13 cellular contexts compared by ENCODE assay signal in genomic region chr15:57634290-57634689, GRCh38. TPM values are rescaled to one million over a fixed set of nuclear protein-coding genes. Genes with fewer than 3 reads are reported as not detected.
"Had no signal": no experiment of that assay in that cellular context is flagged by ENCODE, and none has a peak within 500 bp of the region (broad histone marks: within the 10 kb centered on the region; RNA-seq: fewer than 3 reads in every experiment).

No MANE protein-coding gene starts in this region.

- H3K27ac ChIP-seq: parathyroid adenoma had no signal

- H3K4me3 ChIP-seq: mucosa of descending colon, upper lobe of left lung had no signal

- H2AFZ ChIP-seq: parathyroid adenoma had no signal

- H3K9me3 ChIP-seq: mucosa of descending colon, upper lobe of left lung had no signal

- H3K4me1 ChIP-seq: parathyroid adenoma had no signal

- H3K79me2 ChIP-seq: parathyroid adenoma had no signal

- DNase-seq: activated CD4-positive, alpha-beta T cell treated with anti-CD3 and anti-CD28 coated beads, Interleukin-2, amount 50 U/mL, for 1 hour; activated CD8-positive, alpha-beta memory T cell treated with anti-CD3 and anti-CD28 coated beads for 24 hours; activated naive CD8-positive, alpha-beta T cell treated with anti-CD3 and anti-CD28 coated beads, Interleukin-2, amount 10 ng/mL, durations not matched to agents 7 days and 5 days; anterior cingulate cortex; cerebellar nuclear complex; effector memory CD4-positive, alpha-beta T cell; hippocampal formation; mucosa of descending colon; naive thymus-derived CD8-positive, alpha-beta T cell; SW 1271; upper lobe of left lung had no signal

- H3K9ac ChIP-seq: parathyroid adenoma had no signal

- H3K27me3 ChIP-seq: upper lobe of left lung had no signal

RNA-seq across cellular contexts. Expression of gene MYZAP, which starts 42.6 kb away (rescaled TPM):
- total RNA-seq: activated naive CD8-positive, alpha-beta T cell treated with anti-CD3 and anti-CD28 coated beads, Interleukin-2, amount 10 ng/mL, durations not matched to agents 7 days and 5 days; activated T-helper 1 cell treated with anti-CD3 and anti-CD28 coated beads, Interleukin-12 subunit alpha, Interleukin-12 subunit beta, Interleukin-2, Interleukin-4 antibody, amounts not matched to agents 30 ng/mL and 10 ng/mL and 1 ng/mL, durations not matched to agents 14 hours and 24 hours and 36 hours; naive thymus-derived CD8-positive, alpha-beta T cell had no signal
